In genomic region chr16:85521737-85522042, GRCh38 we compare ENCODE assay signal across 17 cellular contexts.
A peak's percentile ranks its signal among the peaks of the same experiment; 100 is the strongest.
DNase-seq lines count a peak whose midpoint lies in the region; ATAC-seq and TF ChIP-seq lines count a peak whose summit lies in the region.
"Had no signal": no experiment of that assay in that cellular context is flagged by ENCODE, and none has a peak within 500 bp of the region (broad histone marks: within the 10 kb centered on the region; RNA-seq: fewer than 3 reads in every experiment).

No MANE protein-coding gene starts in this region.

- no peak overlapping the region for H4K91ac ChIP-seq in H9 (ENCODE audit: insufficient read length, low read depth, low read length)

- no peaks in the 10 kb centered on the region; the same call in 1 of the 2 replicates for H3K36me3 ChIP-seq in BE2C
- H3K36me3 ChIP-seq in ascending aorta = no peaks in the 10 kb centered on the region
- no peaks in the 10 kb centered on the region for H3K36me3 ChIP-seq in transverse colon
- H3K36me3 ChIP-seq: gastroesophageal sphincter had no signal

- DNase-seq in BE2C = peak; percentile 19
- DNase-seq in EH (ENCODE audit: low read depth) = peak; percentile 21
- DNase-seq in T-helper 17 cell = no peak
- DNase-seq in activated CD4-positive, alpha-beta T cell treated with anti-CD3 and anti-CD28 coated beads, Interleukin-2, amount 50 U/mL, for 48 hours = no peak
- no peak for DNase-seq in ascending aorta (ENCODE audit: low spot score in 2 of 2)
- DNase-seq in H9 = no peak
- DNase-seq in transverse colon = no peak
- DNase-seq: activated CD4-positive, alpha-beta T cell treated with anti-CD3 and anti-CD28 coated beads, Interleukin-2, amount 10 ng/mL, durations not matched to agents 7 days and 5 days; activated gamma-delta T cell treated with Interleukin-2 at 50 U/mL for 16 hours; amniotic stem cell; left colon; NCI-H1417 treated with DMSO at 0.1 percent for 48 hours; nephron progenitor cell; psoas muscle; stimulated activated CD4-positive, alpha-beta T cell treated with anti-CD3 and anti-CD28 coated beads, Interleukin-4, amount 100 ng/mL, for 4 hours had no signal

- no peaks in the 10 kb centered on the region for H3K9me3 ChIP-seq in BE2C
- H3K9me3 ChIP-seq in T-helper 17 cell (ENCODE audit: control insufficient read depth, low read length, poor library complexity, severe bottlenecking) = no peaks in the 10 kb centered on the region
- no peaks in the 10 kb centered on the region for H3K9me3 ChIP-seq in ascending aorta
- H3K9me3 ChIP-seq in H9 (ENCODE audit: control insufficient read depth, low read depth, low read length) = no peaks in the 10 kb centered on the region
- no peaks in the 10 kb centered on the region for H3K9me3 ChIP-seq in transverse colon
- H3K9me3 ChIP-seq: gastroesophageal sphincter, psoas muscle had no signal

- peaks cover 9% of the 10 kb centered on the region for H3K27me3 Mint-ChIP-seq in T-helper 17 cell
- H3K27me3 Mint-ChIP-seq in nephron (ENCODE audit: low read depth) = peaks cover 9% of the 10 kb centered on the region
- no peaks in the 10 kb centered on the region; the same call in 1 of the 2 replicates for H3K27me3 Mint-ChIP-seq in H9 (ENCODE audit: low read depth)
- H3K27me3 Mint-ChIP-seq: activated CD4-positive, alpha-beta T cell treated with anti-CD3 and anti-CD28 coated beads, Interleukin-2, amount 10 ng/mL, durations not matched to agents 7 days and 5 days had no signal

- ATAC-seq in T-helper 17 cell = no peak
- ATAC-seq: gastroesophageal sphincter, psoas muscle had no signal

- H3K4me1 ChIP-seq in BE2C = peaks cover 52% of the 10 kb centered on the region
- H3K4me1 ChIP-seq in ascending aorta = peaks cover 10 to 32% of the 10 kb centered on the region in 2 donors
- no peaks in the 10 kb centered on the region; the same call in 1 of the 2 replicates for H3K4me1 ChIP-seq in H9 (ENCODE audit: insufficient read depth, low read length)
- peaks cover 20 to 39% (median 29%) of the 10 kb centered on the region in 4 donors for H3K4me1 ChIP-seq in transverse colon
- H3K4me1 ChIP-seq: psoas muscle had no signal

- H2BK120ac ChIP-seq in H9 (ENCODE audit: low read depth, low read length, poor library complexity, severe bottlenecking) = no peak overlapping the region

- no peaks in the 10 kb centered on the region for H3K9me3 Mint-ChIP-seq in nephron
- peaks cover 0 to 6% of the 10 kb centered on the region in 2 experiments; a peak in 3 of 5 replicates for H3K9me3 Mint-ChIP-seq in H9
- H3K9me3 Mint-ChIP-seq: activated CD4-positive, alpha-beta T cell treated with anti-CD3 and anti-CD28 coated beads, Interleukin-2, amount 10 ng/mL, durations not matched to agents 7 days and 5 days had no signal

- H3K4ac ChIP-seq in H9 (ENCODE audit: low read depth, low read length) = no peak overlapping the region

- TF ChIP-seq CTCF in BE2C (IDR thresholded peaks at IDR 0.05; ENCODE audit: low read depth, low read length) (no peak), nephron (IDR thresholded peaks at IDR 0.05; ENCODE audit: unreplicated experiment in 3 of 3) (no peak), ascending aorta (IDR thresholded peaks at IDR 0.05) (no peak), H9 (conservative IDR thresholded peaks at IDR 0.05) (no peak), transverse colon (IDR thresholded peaks at IDR 0.05) (no peak)

- H3K27ac ChIP-seq in ascending aorta = no peak overlapping the region
- no peak overlapping the region for H3K27ac ChIP-seq in H9 (ENCODE audit: insufficient read length, low read depth, low read length)
- H3K27ac ChIP-seq in transverse colon = peak overlapping the region in 2 of 4 donors; percentile 24 to 56
- H3K27ac ChIP-seq: gastroesophageal sphincter, psoas muscle had no signal

- H4K8ac ChIP-seq in H9 (replicated peaks; ENCODE audit: insufficient read length, low read depth, low read length) = no peak overlapping the region

- in situ Hi-C loops in transverse colon (cut with MboI; ENCODE audit: low pct_ligation_motif_present in 1 of 4, low pct_unique_long_range_greater_than_20kb in 1 of 4, low sequenced_read_pairs in 3 of 4) = no loop called here

- H2BK5ac ChIP-seq in H9 (ENCODE audit: insufficient read length, low read length) = no peak overlapping the region

- H3K4me2 ChIP-seq in H9 (ENCODE audit: insufficient read depth, insufficient read length, low read length) = no peak overlapping the region

- H3K4me3 ChIP-seq in BE2C (ENCODE audit: low read depth, low read length) (no peak overlapping the region), ascending aorta (no peak overlapping the region), transverse colon (no peak overlapping the region)
- H3K4me3 ChIP-seq: gastroesophageal sphincter, psoas muscle had no signal

- H3K14ac ChIP-seq in H9 (ENCODE audit: insufficient read depth, low read length) = no peak overlapping the region

- H3K4me1 Mint-ChIP-seq in T-helper 17 cell (peaks cover 7% of the 10 kb centered on the region), nephron (peaks cover 57% of the 10 kb centered on the region), H9 (peaks cover 27 to 32% of the 10 kb centered on the region in 2 experiments)
- H3K4me1 Mint-ChIP-seq: activated CD4-positive, alpha-beta T cell treated with anti-CD3 and anti-CD28 coated beads, Interleukin-2, amount 10 ng/mL, durations not matched to agents 7 days and 5 days had no signal

- no peaks in the 10 kb centered on the region for H3K79me1 ChIP-seq in H9 (ENCODE audit: insufficient read depth, low read depth, low read length, poor library complexity, severe bottlenecking)

- H3K23me2 ChIP-seq in H9 (ENCODE audit: insufficient read length, low read depth, low read length, poor library complexity, severe bottlenecking) = no peaks in the 10 kb centered on the region

- no peak overlapping the region for H2BK12ac ChIP-seq in H9 (ENCODE audit: insufficient read length, low read depth, low read length)

- WGBS in H9 (ENCODE audit: extremely low coverage, insufficient read length, low lambda C conversion rate) = no CpG with 5 or more reads among the region's 12 CpGs
- 65% methylated on average over 12 of the region's 12 CpGs; no CpG with 5 or more reads in 1 of the 2 donors for WGBS in transverse colon (ENCODE audit: low coverage in 1 of 2), 2 donors

- no peak overlapping the region for H3K9ac ChIP-seq in H9 (ENCODE audit: extremely low read depth, insufficient read length, low read length)

- H4K20me1 ChIP-seq in H9 (ENCODE audit: control insufficient read depth, insufficient read depth, insufficient read length) = no peaks in the 10 kb centered on the region

- no peak overlapping the region for H3K56ac ChIP-seq in H9 (ENCODE audit: insufficient read length, low read depth, low read length)

- H2BK20ac ChIP-seq in H9 (ENCODE audit: low read depth, low read length, poor library complexity, severe bottlenecking) = no peak overlapping the region

- H2AFZ ChIP-seq in H9 (ENCODE audit: low read length) = no peak overlapping the region

- no peak overlapping the region for H4K5ac ChIP-seq in H9 (ENCODE audit: insufficient read length, low read depth, low read length)

- TF ChIP-seq POLR2A in transverse colon (IDR thresholded peaks at IDR 0.05) = no peak

- no peak overlapping the region for H3K23ac ChIP-seq in H9 (ENCODE audit: insufficient read length, low read depth, low read length)

- no peak overlapping the region for H3K4me3 Mint-ChIP-seq in T-helper 17 cell
- H3K4me3 Mint-ChIP-seq in nephron = peak overlapping the region; percentile 11 to 20 (median 13)
- no peak overlapping the region for H3K4me3 Mint-ChIP-seq in H9
- H3K4me3 Mint-ChIP-seq: activated CD4-positive, alpha-beta T cell treated with anti-CD3 and anti-CD28 coated beads, Interleukin-2, amount 10 ng/mL, durations not matched to agents 7 days and 5 days had no signal

- H3K79me2 ChIP-seq in H9 (ENCODE audit: insufficient read depth, low read length) = no peaks in the 10 kb centered on the region

- no peak overlapping the region for H2AK5ac ChIP-seq in H9 (ENCODE audit: insufficient read length, low read length)

- peak overlapping the region; percentile 29 for H3K27ac Mint-ChIP-seq in T-helper 17 cell
- peak overlapping the region; percentile 83 to 88 (median 85) for H3K27ac Mint-ChIP-seq in nephron
- H3K27ac Mint-ChIP-seq in H9 = 0 out of 7 replicates have a peak overlapping the region, but pooled peaks of 1 of the 3 experiments have one; percentile 69
- H3K27ac Mint-ChIP-seq: activated CD4-positive, alpha-beta T cell treated with anti-CD3 and anti-CD28 coated beads, Interleukin-2, amount 10 ng/mL, durations not matched to agents 7 days and 5 days; nephron progenitor cell had no signal

- H3K36me3 Mint-ChIP-seq in T-helper 17 cell (ENCODE audit: low read depth) (no peaks in the 10 kb centered on the region), nephron (ENCODE audit: low read depth) (peaks cover 19% of the 10 kb centered on the region), H9 (ENCODE audit: insufficient read depth in 1 of 3, low read depth in 3 of 3) (peaks cover 0 to 9% (median 8%) of the 10 kb centered on the region in 3 experiments; a peak in 4 of 7 replicates)

- intact Hi-C loops in ascending aorta (cut with DNase I) (loop anchor here (5.0 kb wide), 1 partner anchor 59 kb away; no protein-coding TSS in a partner anchor), transverse colon (cut with DNase I; ENCODE audit: low total_unique reads) (no loop called here)

- H3T11ph ChIP-seq in H9 (ENCODE audit: low read length) = no peak overlapping the region

- no peak for TF ChIP-seq EP300 in transverse colon (IDR thresholded peaks at IDR 0.05; ENCODE audit: low read depth)

- no peak overlapping the region for H2BK15ac ChIP-seq in H9 (ENCODE audit: low read depth, low read length)

- no peaks in the 10 kb centered on the region for H3K27me3 ChIP-seq in BE2C
- no peaks in the 10 kb centered on the region for H3K27me3 ChIP-seq in ascending aorta
- H3K27me3 ChIP-seq in H9 (ENCODE audit: insufficient read depth, low read length) = no peaks in the 10 kb centered on the region
- no peaks in the 10 kb centered on the region for H3K27me3 ChIP-seq in transverse colon
- H3K27me3 ChIP-seq: gastroesophageal sphincter had no signal

- H3K18ac ChIP-seq in H9 (ENCODE audit: insufficient read length, low read depth, low read length) = no peak overlapping the region

Comparison
In these comparisons a context has a peak if more than half of its experiments do, and no peak if none do; other contexts are left out.
1. DNase-seq: peak in BE2C (single experiment) and EH (single experiment); none in T-helper 17 cell (0 of 3), activated CD4-positive, alpha-beta T cell treated with anti-CD3 and anti-CD28 coated beads, Interleukin-2, amount 50 U/mL, for 48 hours (0 of 2), ascending aorta (0 of 2), H9 (single experiment) and transverse colon (single experiment).
2. H3K4me3 Mint-ChIP-seq: peak in nephron (3 of 3); none in T-helper 17 cell (single experiment) and H9 (0 of 2).